Comparison of ENCODE assay signal across 9 cellular contexts in the genomic region with DNA sequence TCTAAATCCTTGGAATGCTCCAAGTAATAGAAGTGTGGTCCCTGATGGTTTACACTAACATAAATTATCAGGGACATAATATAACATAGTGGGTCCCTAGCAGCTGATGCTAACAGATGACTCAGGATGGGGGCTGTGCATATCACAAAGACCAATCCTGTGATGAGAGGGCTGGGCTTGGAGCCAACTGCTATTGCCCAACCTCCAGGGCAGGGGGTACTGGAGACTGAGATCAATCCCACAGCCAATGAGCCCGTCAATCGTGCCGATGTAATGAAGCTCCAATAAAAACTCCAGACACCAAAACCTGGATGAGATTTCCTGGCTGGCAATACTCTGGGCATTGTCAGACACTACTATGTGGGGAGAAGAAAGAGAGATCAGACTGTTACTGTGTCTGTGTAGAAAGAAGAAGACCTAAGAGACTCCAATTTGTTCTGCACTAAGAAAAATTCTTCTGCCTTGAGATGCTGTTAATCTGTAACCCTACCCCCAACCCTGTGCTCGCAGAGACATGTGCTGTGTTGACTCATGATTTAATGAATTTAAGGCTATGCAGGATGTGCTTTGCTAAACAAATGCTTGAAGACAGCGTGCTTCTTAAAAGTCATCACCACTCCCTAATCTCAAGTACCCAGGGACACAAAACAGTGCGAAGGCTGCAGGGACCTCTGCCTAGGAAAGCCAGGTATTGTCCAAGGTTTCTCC. TPM values are rescaled to one million over a fixed set of nuclear protein-coding genes. Genes with fewer than 3 reads are reported as not detected.
DNase-seq lines count a peak whose midpoint lies in the region; ATAC-seq and TF ChIP-seq lines count a peak whose summit lies in the region.
"Had no signal": no experiment of that assay in that cellular context is flagged by ENCODE, and none has a peak within 500 bp of the region (broad histone marks: within the 10 kb centered on the region; RNA-seq: fewer than 3 reads in every experiment).

No MANE protein-coding gene starts in this region.

- intact Hi-C loops in posterior cingulate gyrus (cut with DNase I), result no loop called here

- no peak for TF ChIP-seq CTCF in BE2C (IDR thresholded peaks at IDR 0.05; ENCODE audit: low read depth, low read length)

- H3K36me3 ChIP-seq in BE2C, result no peaks in the 10 kb centered on the region
- H3K36me3 ChIP-seq in MG63, result peaks cover 15% of the 10 kb centered on the region
- H3K36me3 ChIP-seq: right atrium auricular region had no signal

- no peaks in the 10 kb centered on the region for H3K9me3 ChIP-seq in BE2C
- no peaks in the 10 kb centered on the region; the same call in 1 of the 2 replicates for H3K9me3 ChIP-seq in MG63

- peaks cover 4% of the 10 kb centered on the region for H3K9me3 Mint-ChIP-seq in activated T-cell treated with anti-CD3 and anti-CD28 coated beads, Interleukin-2, amount 50 U/mL, for 24 hours

- no peaks in the 10 kb centered on the region for H3K27me3 ChIP-seq in BE2C
- no peaks in the 10 kb centered on the region for H3K27me3 ChIP-seq in MG63
- H3K27me3 ChIP-seq: right atrium auricular region had no signal

- DNase-seq in BE2C (peak; percentile 77), MG63 (peak; percentile 85), brain pericyte (ENCODE audit: low read depth, low spot score) (peak; percentile 59), mucosa of gallbladder (ENCODE audit: low spot score) (peak; percentile 71), posterior cingulate gyrus (no peak)
- no peak for DNase-seq in activated T-cell treated with anti-CD3 and anti-CD28 coated beads, Interleukin-2, amount 50 U/mL, for 24 hours
- no peak for DNase-seq in stimulated activated CD4-positive, alpha-beta T cell treated with anti-CD3 and anti-CD28 coated beads, Interleukin-1b, Interleukin-23, amount 100 ng/mL, for 48 hours

- peaks cover 55% of the 10 kb centered on the region for H3K36me3 Mint-ChIP-seq in activated T-cell treated with anti-CD3 and anti-CD28 coated beads, Interleukin-2, amount 50 U/mL, for 24 hours (ENCODE audit: low read depth)

- no peaks in the 10 kb centered on the region for H3K27me3 Mint-ChIP-seq in activated T-cell treated with anti-CD3 and anti-CD28 coated beads, Interleukin-2, amount 50 U/mL, for 24 hours

- ATAC-seq in GM21381 (IDR thresholded peaks at IDR 0.05; ENCODE audit: unreplicated experiment), result no peak

- peaks cover 27% of the 10 kb centered on the region for H3K4me1 ChIP-seq in BE2C

- no peak overlapping the region for H3K27ac Mint-ChIP-seq in activated T-cell treated with anti-CD3 and anti-CD28 coated beads, Interleukin-2, amount 50 U/mL, for 24 hours

- no peak overlapping the region for H3K4me3 ChIP-seq in BE2C (ENCODE audit: low read depth, low read length)
- no peak overlapping the region for H3K4me3 ChIP-seq in MG63
- H3K4me3 ChIP-seq: right atrium auricular region had no signal

- peaks cover 8% of the 10 kb centered on the region for H3K4me1 Mint-ChIP-seq in activated T-cell treated with anti-CD3 and anti-CD28 coated beads, Interleukin-2, amount 50 U/mL, for 24 hours (ENCODE audit: low read depth)

- no peak overlapping the region for H3K4me3 Mint-ChIP-seq in activated T-cell treated with anti-CD3 and anti-CD28 coated beads, Interleukin-2, amount 50 U/mL, for 24 hours

RNA-seq across cellular contexts. Expression of a gene that starts 33.4 kb away (rescaled TPM):
- 3.4 TPM for polyA plus RNA-seq in BE2C (2012; ENCODE audit: insufficient read depth, insufficient read length, low read depth)
- total RNA-seq in MG63 (2014; rRNA removed; shearing (Covaris generic); ENCODE audit: low replicate concordance), result 9.4 and 11.3 TPM in 2 replicates
- total RNA-seq in mucosa of gallbladder, result 39.8 TPM

Comparison
In these comparisons a context has a peak if more than half of its experiments do, and no peak if none do; other contexts are left out.
1. DNase-seq: peak in BE2C (single experiment), MG63 (single experiment), brain pericyte (single experiment) and mucosa of gallbladder (single experiment); none in posterior cingulate gyrus (0 of 10), activated T-cell treated with anti-CD3 and anti-CD28 coated beads, Interleukin-2, amount 50 U/mL, for 24 hours (single experiment) and stimulated activated CD4-positive, alpha-beta T cell treated with anti-CD3 and anti-CD28 coated beads, Interleukin-1b, Interleukin-23, amount 100 ng/mL, for 48 hours (single experiment).